1 cellular context compared by ENCODE assay signal in genomic region chr11:35173011-35173511, GRCh38.
TF ChIP-seq lines count a peak whose summit lies in the region.

No MANE protein-coding gene starts in this region.

TF ChIP-seq in HepG2, 621 proteins besides CTCF, POLR2A, EP300 and RAD21 (continued from another document and continues in another):
- TF ChIP-seq DNMT1 (CRISPR knock-in tag; IDR thresholded peaks at IDR 0.05): no peak
- TF ChIP-seq FOXC1 (CRISPR knock-in tag; IDR thresholded peaks at IDR 0.05; ENCODE audit: borderline replicate concordance): no peak
- TF ChIP-seq TOPORS (CRISPR knock-in tag; IDR thresholded peaks at IDR 0.05): no peak
- no peak for TF ChIP-seq CHCHD3 (CRISPR knock-in tag; IDR thresholded peaks at IDR 0.05)
- no peak for TF ChIP-seq ZFAT (CRISPR knock-in tag; conservative IDR thresholded peaks at IDR 0.05)
- TF ChIP-seq ZNF20 (CRISPR knock-in tag; IDR thresholded peaks at IDR 0.05): no peak
- no peak for TF ChIP-seq ZBTB20 (CRISPR knock-in tag; IDR thresholded peaks at IDR 0.05; ENCODE audit: borderline replicate concordance, low read depth)
- TF ChIP-seq HNRNPL (IDR thresholded peaks at IDR 0.05; ENCODE audit: low read depth, low read length): no peak
- no peak for TF ChIP-seq ZIK1 (CRISPR knock-in tag; IDR thresholded peaks at IDR 0.05; ENCODE audit: borderline replicate concordance, low read depth)
- TF ChIP-seq ARID5B (CRISPR knock-in tag; IDR thresholded peaks at IDR 0.05): peak; percentile 65
- TF ChIP-seq POGK (CRISPR knock-in tag; conservative IDR thresholded peaks at IDR 0.05): no peak
- peak; percentile 47; the same call in 1 of the 2 replicates for TF ChIP-seq CREM (IDR thresholded peaks at IDR 0.05)
- TF ChIP-seq CREM (CRISPR knock-in tag; IDR thresholded peaks at IDR 0.05): no peak
- no peak for TF ChIP-seq ZNF781 (CRISPR knock-in tag; IDR thresholded peaks at IDR 0.05; ENCODE audit: borderline replicate concordance, not compliant biosample characterization)
- no peak for TF ChIP-seq FOXP1 (IDR thresholded peaks at IDR 0.05)
- TF ChIP-seq FOXP1 (CRISPR knock-in tag; IDR thresholded peaks at IDR 0.05): 0 out of 2 replicates have a peak, but pooled peaks have one; percentile 18
- TF ChIP-seq TCF7 (IDR thresholded peaks at IDR 0.05; ENCODE audit: low read depth): peak; percentile 46; the same call in 1 of the 2 replicates
- TF ChIP-seq KAT7 (CRISPR knock-in tag; IDR thresholded peaks at IDR 0.05; ENCODE audit: borderline replicate concordance): no peak
- TF ChIP-seq MIXL1 (CRISPR knock-in tag; IDR thresholded peaks at IDR 0.05): no peak
- TF ChIP-seq MEIS2 (CRISPR knock-in tag; IDR thresholded peaks at IDR 0.05): peak; percentile 39; the same call in 1 of the 2 replicates
- no peak for TF ChIP-seq ZNF138 (CRISPR knock-in tag; IDR thresholded peaks at IDR 0.05; ENCODE audit: low read depth)
- no peak for TF ChIP-seq ZNF207 (IDR thresholded peaks at IDR 0.05; ENCODE audit: borderline replicate concordance)
- no peak for TF ChIP-seq HIVEP1 (CRISPR knock-in tag; IDR thresholded peaks at IDR 0.05)
- no peak for TF ChIP-seq KLF13 (CRISPR knock-in tag; IDR thresholded peaks at IDR 0.05)
- peak; percentile 73 for TF ChIP-seq NR2F6 (IDR thresholded peaks at IDR 0.05)
- TF ChIP-seq NR2F6 (CRISPR knock-in tag; IDR thresholded peaks at IDR 0.05): peak; percentile 19; the same call in 1 of the 2 replicates
- TF ChIP-seq ZBTB14 (CRISPR knock-in tag; IDR thresholded peaks at IDR 0.05): no peak
- TF ChIP-seq BRF2 (CRISPR knock-in tag; IDR thresholded peaks at IDR 0.05): no peak
- peak in 1 of 2 experiments; percentile 66; a peak in 2 of 4 replicates for TF ChIP-seq ATF4 (CRISPR knock-in tag; IDR thresholded peaks at IDR 0.05)
- TF ChIP-seq ZNF224 (CRISPR knock-in tag; IDR thresholded peaks at IDR 0.05): no peak
- no peak for TF ChIP-seq ZBTB34 (CRISPR knock-in tag; IDR thresholded peaks at IDR 0.05)
- TF ChIP-seq HOXD1 (CRISPR knock-in tag; IDR thresholded peaks at IDR 0.05): no peak
- TF ChIP-seq ERF (CRISPR knock-in tag; IDR thresholded peaks at IDR 0.05): no peak
- no peak for TF ChIP-seq SIN3B (IDR thresholded peaks at IDR 0.05; ENCODE audit: low read length)
- TF ChIP-seq SKI (IDR thresholded peaks at IDR 0.05; ENCODE audit: partially characterized antibody): no peak
- no peak for TF ChIP-seq ZNF205 (CRISPR knock-in tag; IDR thresholded peaks at IDR 0.05)
- TF ChIP-seq BCL6 (CRISPR knock-in tag; IDR thresholded peaks at IDR 0.05): no peak
- no peak for TF ChIP-seq ZBTB33 (CRISPR knock-in tag; IDR thresholded peaks at IDR 0.05)
- TF ChIP-seq SRSF1 (optimal IDR thresholded peaks at IDR 0.05; ENCODE audit: low read depth, low read length): no peak
- TF ChIP-seq TBX2 (CRISPR knock-in tag; IDR thresholded peaks at IDR 0.05; ENCODE audit: borderline replicate concordance): no peak
- no peak for TF ChIP-seq ZFP36L1 (CRISPR knock-in tag; IDR thresholded peaks at IDR 0.05)
- no peak for TF ChIP-seq ISX (CRISPR knock-in tag; conservative IDR thresholded peaks at IDR 0.05)
- peak; percentile 44; the same call in 1 of the 2 replicates for TF ChIP-seq NR2C2 (CRISPR knock-in tag; IDR thresholded peaks at IDR 0.05; ENCODE audit: borderline replicate concordance)
- no peak for TF ChIP-seq NFE2L1 (CRISPR knock-in tag; IDR thresholded peaks at IDR 0.05; ENCODE audit: borderline replicate concordance)
- TF ChIP-seq HBP1 (CRISPR knock-in tag; IDR thresholded peaks at IDR 0.05; ENCODE audit: low read depth): no peak
- peak; percentile 93 for TF ChIP-seq ZEB1 (IDR thresholded peaks at IDR 0.05; ENCODE audit: insufficient replicate concordance, low read depth)
- peak; percentile 69 for TF ChIP-seq PBX2 (CRISPR knock-in tag; IDR thresholded peaks at IDR 0.05)
- peak; percentile 57 for TF ChIP-seq HNF4A (CRISPR knock-in tag; IDR thresholded peaks at IDR 0.05)
- no peak for TF ChIP-seq THAP7 (CRISPR knock-in tag; IDR thresholded peaks at IDR 0.05)
- TF ChIP-seq SAP130 (CRISPR knock-in tag; IDR thresholded peaks at IDR 0.05; ENCODE audit: low read depth): peak; percentile 12; the same call in 1 of the 2 replicates
- TF ChIP-seq PAX8 (CRISPR knock-in tag; IDR thresholded peaks at IDR 0.05; ENCODE audit: borderline replicate concordance): no peak
- TF ChIP-seq HOXA7 (CRISPR knock-in tag; IDR thresholded peaks at IDR 0.05): no peak
- TF ChIP-seq ARID2 (CRISPR knock-in tag; IDR thresholded peaks at IDR 0.05; ENCODE audit: borderline replicate concordance): no peak
- no peak for TF ChIP-seq FOXJ3 (CRISPR knock-in tag; IDR thresholded peaks at IDR 0.05; ENCODE audit: borderline replicate concordance)
- TF ChIP-seq NFE2L2 (IDR thresholded peaks at IDR 0.05; ENCODE audit: low read length): no peak
- no peak for TF ChIP-seq SUZ12 (IDR thresholded peaks at IDR 0.05; ENCODE audit: low read depth, low read length)
- no peak for TF ChIP-seq MXD4 (CRISPR knock-in tag; IDR thresholded peaks at IDR 0.05)
- no peak for TF ChIP-seq HHEX (CRISPR knock-in tag; IDR thresholded peaks at IDR 0.05)
- no peak for TF ChIP-seq ZNF740 (CRISPR knock-in tag; IDR thresholded peaks at IDR 0.05)
